8 cellular contexts compared by ENCODE assay signal in genomic region chr14:61102549-61103466, GRCh38.
DNase-seq lines count a peak whose midpoint lies in the region; ATAC-seq and TF ChIP-seq lines count a peak whose summit lies in the region.

No MANE protein-coding gene starts in this region.

- no peak overlapping the region for H3K4me3 Mint-ChIP-seq in T-helper 1 cell treated with Interleukin-12 subunit alpha and Interleukin-12 subunit beta and Interleukin-4 antibody, amounts not matched to agents 30 μg/mL and 1 μg/mL, for 36 hours
- H3K4me3 Mint-ChIP-seq in stimulated activated naive B cell treated with anti-CD40 and anti-IgM and Interleukin-4, amounts not matched to agents 10 μg/mL and 1 μg/mL and 100 μg/mL, for 72 hours = no peak overlapping the region

- peaks cover 26% of the 10 kb centered on the region for H3K4me1 Mint-ChIP-seq in T-helper 1 cell treated with Interleukin-12 subunit alpha and Interleukin-12 subunit beta and Interleukin-4 antibody, amounts not matched to agents 30 μg/mL and 1 μg/mL, for 36 hours (ENCODE audit: low read depth)
- H3K4me1 Mint-ChIP-seq in stimulated activated naive B cell treated with anti-CD40 and anti-IgM and Interleukin-4, amounts not matched to agents 10 μg/mL and 1 μg/mL and 100 μg/mL, for 72 hours = peaks cover 7 to 10% of the 10 kb centered on the region in 2 donors

- H4K20me1 ChIP-seq in OCI-LY1 (ENCODE audit: insufficient read depth, low read length) = no peaks in the 10 kb centered on the region

- ATAC-seq in stimulated activated naive B cell treated with anti-CD40 and anti-IgM and Interleukin-4, amounts not matched to agents 10 μg/mL and 1 μg/mL and 100 μg/mL, for 72 hours (replicated peaks) = peak; percentile 24 to 31

- H3K9me3 ChIP-seq in OCI-LY1 (ENCODE audit: low read length) (peaks cover 4% of the 10 kb centered on the region; the same call in 1 of the 2 replicates), esophagus squamous epithelium (peaks cover 0 to under 1% (median 0%) of the 10 kb centered on the region in 3 donors)

- intact Hi-C loops in esophagus squamous epithelium (cut with DNase I) = no loop called here

- TF ChIP-seq CTCF in OCI-LY1 (IDR thresholded peaks at IDR 0.05; ENCODE audit: low read length) = no peak
- no peak for TF ChIP-seq CTCF in esophagus squamous epithelium (IDR thresholded peaks at IDR 0.05)

- peak overlapping the region; percentile 20 for H3K27ac ChIP-seq in OCI-LY1 (ENCODE audit: low read depth, low read length, poor library complexity, severe bottlenecking)
- peak overlapping the region; percentile 28 to 80 (median 60) for H3K27ac ChIP-seq in esophagus squamous epithelium

- H3K4me3 ChIP-seq in OCI-LY1 (ENCODE audit: low read depth, low read length, poor library complexity, severe bottlenecking) = no peak overlapping the region
- no peak overlapping the region for H3K4me3 ChIP-seq in esophagus squamous epithelium

- DNase-seq in T-helper 1 cell (no peak), esophagus squamous epithelium (lab: John Stamatoyannopoulos, UW) (no peak), amniotic stem cell (lab: John Stamatoyannopoulos, UW) (no peak), NCI-H446 treated with DMSO at 0.1 percent for 48 hours (lab: John Stamatoyannopoulos, UW) (no peak)
- DNase-seq in stimulated activated naive B cell treated with anti-CD40 and anti-IgM and Interleukin-4, amounts not matched to agents 10 μg/mL and 1 μg/mL and 100 μg/mL, for 72 hours = no peak
- DNase-seq in stimulated activated CD4-positive, alpha-beta T cell treated with anti-CD3 and anti-CD28 coated beads, Interleukin-15, amount 100 ng/mL, for 24 hours = no peak

- no peaks in the 10 kb centered on the region for H3K79me2 ChIP-seq in OCI-LY1 (ENCODE audit: insufficient read depth, low read length)

- peaks cover 31% of the 10 kb centered on the region for H3K9me3 Mint-ChIP-seq in T-helper 1 cell treated with Interleukin-12 subunit alpha and Interleukin-12 subunit beta and Interleukin-4 antibody, amounts not matched to agents 30 μg/mL and 1 μg/mL, for 36 hours
- H3K9me3 Mint-ChIP-seq in stimulated activated naive B cell treated with anti-CD40 and anti-IgM and Interleukin-4, amounts not matched to agents 10 μg/mL and 1 μg/mL and 100 μg/mL, for 72 hours = peaks cover 0 to 2% of the 10 kb centered on the region in 2 donors

- H3K27me3 ChIP-seq in OCI-LY1 (ENCODE audit: insufficient read depth, low read length) (no peaks in the 10 kb centered on the region), esophagus squamous epithelium (no peaks in the 10 kb centered on the region)

- 87 to 89% methylated on average over 10 of the region's 10 CpGs for WGBS in esophagus squamous epithelium, 2 donors

- H3K4me1 ChIP-seq in OCI-LY1 (ENCODE audit: insufficient read depth, low read length, severe bottlenecking) (peaks cover 28% of the 10 kb centered on the region), esophagus squamous epithelium (peaks cover 10 to 39% (median 24%) of the 10 kb centered on the region in 3 donors)

- peak overlapping the region; percentile 27; the same call in 1 of the 2 replicates for H3K4me2 ChIP-seq in OCI-LY1 (ENCODE audit: low read length)

- no peaks in the 10 kb centered on the region for H3F3A ChIP-seq in OCI-LY1 (ENCODE audit: insufficient read depth, low read length)

- H3K9me2 ChIP-seq in OCI-LY1 (ENCODE audit: low read depth, low read length) = no peaks in the 10 kb centered on the region

- H3K27me3 Mint-ChIP-seq in T-helper 1 cell treated with Interleukin-12 subunit alpha and Interleukin-12 subunit beta and Interleukin-4 antibody, amounts not matched to agents 30 μg/mL and 1 μg/mL, for 36 hours (ENCODE audit: low read depth) = no peaks in the 10 kb centered on the region
- peaks cover 0 to under 1% of the 10 kb centered on the region in 2 donors for H3K27me3 Mint-ChIP-seq in stimulated activated naive B cell treated with anti-CD40 and anti-IgM and Interleukin-4, amounts not matched to agents 10 μg/mL and 1 μg/mL and 100 μg/mL, for 72 hours

- no peak overlapping the region; the same call in 1 of the 2 replicates for H2AFZ ChIP-seq in OCI-LY1 (ENCODE audit: low read length)

- no peak for TF ChIP-seq POLR2A in esophagus squamous epithelium (IDR thresholded peaks at IDR 0.05)

- H3K36me3 ChIP-seq in OCI-LY1 (ENCODE audit: insufficient read depth, low read length) (no peaks in the 10 kb centered on the region; the same call in 1 of the 2 replicates), esophagus squamous epithelium (no peaks in the 10 kb centered on the region)

- H3K27ac Mint-ChIP-seq in T-helper 1 cell treated with Interleukin-12 subunit alpha and Interleukin-12 subunit beta and Interleukin-4 antibody, amounts not matched to agents 30 μg/mL and 1 μg/mL, for 36 hours = peak overlapping the region; percentile 86
- no peak overlapping the region for H3K27ac Mint-ChIP-seq in stimulated activated naive B cell treated with anti-CD40 and anti-IgM and Interleukin-4, amounts not matched to agents 10 μg/mL and 1 μg/mL and 100 μg/mL, for 72 hours

- peaks cover 3% of the 10 kb centered on the region for H3K36me3 Mint-ChIP-seq in T-helper 1 cell treated with Interleukin-12 subunit alpha and Interleukin-12 subunit beta and Interleukin-4 antibody, amounts not matched to agents 30 μg/mL and 1 μg/mL, for 36 hours (ENCODE audit: low read depth)
- peaks cover 2 to 5% of the 10 kb centered on the region in 2 donors for H3K36me3 Mint-ChIP-seq in stimulated activated naive B cell treated with anti-CD40 and anti-IgM and Interleukin-4, amounts not matched to agents 10 μg/mL and 1 μg/mL and 100 μg/mL, for 72 hours

- H3K9ac ChIP-seq in OCI-LY1 (ENCODE audit: low read length) = no peak overlapping the region
